In genomic region chr3:111621535-111621934, GRCh38 we compare ENCODE assay signal across 11 cellular contexts. TPM values are rescaled to one million over a fixed set of nuclear protein-coding genes. Genes with fewer than 3 reads are reported as not detected.
A peak's percentile ranks its signal among the peaks of the same experiment; 100 is the strongest.
DNase-seq lines count a peak whose midpoint lies in the region; ATAC-seq, FAIRE-seq and TF ChIP-seq lines count a peak whose summit lies in the region.
"Had no signal": no experiment of that assay in that cellular context is flagged by ENCODE, and none has a peak within 500 bp of the region (broad histone marks: within the 10 kb centered on the region; RNA-seq: fewer than 3 reads in every experiment).

No MANE protein-coding gene starts in this region.

- no peaks in the 10 kb centered on the region for H4K20me1 ChIP-seq in HepG2 (ENCODE audit: insufficient read depth, low read length)

- no peak for FAIRE-seq in HepG2 (lab: Jason Lieb, UNC)
- FAIRE-seq: pancreas had no signal

- no peak overlapping the region for H3K9ac ChIP-seq in HepG2 (ENCODE audit: insufficient read depth, low read depth, low read length)

- peak; percentile 76 for ATAC-seq in HepG2
- ATAC-seq in right lobe of liver = no peak
- ATAC-seq: pancreas had no signal

- H3K4me1 ChIP-seq in HepG2 (ENCODE audit: insufficient read depth, low read length) (no peaks in the 10 kb centered on the region), right lobe of liver (no peaks in the 10 kb centered on the region), testis (no peaks in the 10 kb centered on the region)
- H3K4me1 ChIP-seq: pancreas, suprapubic skin had no signal

- no peaks in the 10 kb centered on the region for H3K9me3 ChIP-seq in HepG2 (ENCODE audit: low read length)
- H3K9me3 ChIP-seq in right lobe of liver = no peaks in the 10 kb centered on the region
- no peaks in the 10 kb centered on the region for H3K9me3 ChIP-seq in testis
- H3K9me3 ChIP-seq: pancreas, suprapubic skin had no signal

- H3K27me3 ChIP-seq in HepG2 (ENCODE audit: control insufficient read depth in 1 of 2, insufficient read depth in 2 of 2, low read length in 2 of 2) (no peaks in the 10 kb centered on the region; a peak in 1 of 5 replicates), right lobe of liver (no peaks in the 10 kb centered on the region), testis (no peaks in the 10 kb centered on the region)
- H3K27me3 ChIP-seq: pancreas, suprapubic skin had no signal

- no peak overlapping the region for H2AFZ ChIP-seq in HepG2 (ENCODE audit: low read length)

- no peak overlapping the region for H3K27ac ChIP-seq in HepG2 (ENCODE audit: extremely low read length, insufficient read depth, low read length)
- H3K27ac ChIP-seq in right lobe of liver = no peak overlapping the region
- no peak overlapping the region for H3K27ac ChIP-seq in testis
- H3K27ac ChIP-seq: pancreas, suprapubic skin had no signal

- WGBS in HepG2 (ENCODE audit: low lambda C conversion rate) = 8% methylated on average over 5 of the region's 5 CpGs
- WGBS in right lobe of liver (ENCODE audit: insufficient coverage, low coverage, low lambda C conversion rate, missing lambda C conversion rate) = 43% methylated on average over 5 of the region's 5 CpGs
- 48% methylated on average over 5 of the region's 5 CpGs for WGBS in testis, 2 donors

- no peaks in the 10 kb centered on the region for H3K36me3 ChIP-seq in HepG2 (replicated peaks in 1 of 2; ENCODE audit: control insufficient read depth in 1 of 2, insufficient read depth in 2 of 2, low read length in 2 of 2)
- H3K36me3 ChIP-seq in right lobe of liver = no peaks in the 10 kb centered on the region
- H3K36me3 ChIP-seq in testis (ENCODE audit: low read depth, missing control alignments) = no peaks in the 10 kb centered on the region
- H3K36me3 ChIP-seq: pancreas, suprapubic skin had no signal

- POLR2A ChIA-PET in HepG2 (lab: Yijun Ruan, JAX) = no interaction called here

- H3K79me2 ChIP-seq in HepG2 (ENCODE audit: insufficient read depth, low read length) = no peaks in the 10 kb centered on the region

- TF ChIP-seq RAD21 in HepG2 (CRISPR knock-in tag; IDR thresholded peaks at IDR 0.05) = no peak

- no peak overlapping the region for H3K4me2 ChIP-seq in HepG2 (ENCODE audit: low read depth, low read length)

- no peak for TF ChIP-seq EP300 in HepG2 (IDR thresholded peaks at IDR 0.05; ENCODE audit: low read depth in 2 of 2, low read length in 2 of 2)
- no peak for TF ChIP-seq EP300 in HepG2 (CRISPR knock-in tag; IDR thresholded peaks at IDR 0.05; ENCODE audit: borderline replicate concordance)

- TF ChIP-seq CTCF in HepG2 (CRISPR knock-in tag; IDR thresholded peaks at IDR 0.05) (peak; percentile 51), right lobe of liver (IDR thresholded peaks at IDR 0.05) (peak in 1 of 4 donors; percentile 7), choroid plexus epithelial cell (conservative IDR thresholded peaks at IDR 0.05; ENCODE audit: low read depth, low read length) (peak; percentile 43), testis (IDR thresholded peaks at IDR 0.05) (no peak)

- no peak for TF ChIP-seq POLR2A in HepG2 (IDR thresholded peaks at IDR 0.05; ENCODE audit: insufficient read depth in 1 of 2, low read depth in 2 of 2, low read length in 2 of 2)
- TF ChIP-seq POLR2A in right lobe of liver (IDR thresholded peaks at IDR 0.05) = no peak
- no peak for TF ChIP-seq POLR2A in testis (IDR thresholded peaks at IDR 0.05)

- BruUV-seq in HepG2 (replicated peaks; lab: Mats Ljungman, UMichigan) = no TSS peak

- intact Hi-C loops in HepG2 (cut with micrococcal nuclease; ENCODE audit: unreplicated experiment) = no loop called here
- intact Hi-C loops in right lobe of liver (cut with DNase I) = no loop called here
- intact Hi-C loops in testis (cut with DNase I; ENCODE audit: low total_unique reads) = no loop called here

- in situ Hi-C loops in HepG2 (cut with HindIII; ENCODE audit: extremely low pct_ligation_motif_present, low pct_unique_long_range_greater_than_20kb) = no loop called here

- H3K4me3 ChIP-seq in HepG2 (replicated peaks in 1 of 3; ENCODE audit: insufficient read depth in 1 of 3, low read depth in 2 of 3, low read length in 3 of 3) = no peak overlapping the region
- no peak overlapping the region for H3K4me3 ChIP-seq in right lobe of liver
- H3K4me3 ChIP-seq in choroid plexus epithelial cell (ENCODE audit: low read depth, low read length) = no peak overlapping the region
- H3K4me3 ChIP-seq in testis = no peak overlapping the region
- H3K4me3 ChIP-seq: pancreas, suprapubic skin had no signal

- DNase-seq in HepG2 (ENCODE audit: low spot score) (peak; percentile 31), right lobe of liver (no peak), NCI-H82 (lab: John Stamatoyannopoulos, UW) (peak; percentile 85), choroid plexus epithelial cell (ENCODE audit: low read depth) (no peak), testis (peak; percentile 61), Kasumi-1 (lab: John Stamatoyannopoulos, UW) (no peak), hepatic stellate cell (ENCODE audit: low spot score) (no peak), NCI-H1092 treated with DMSO at 0.1 percent for 48 hours (lab: John Stamatoyannopoulos, UW) (no peak)
- DNase-seq: pancreas, T1000 had no signal

- CTCF ChIA-PET in HepG2 (lab: Yijun Ruan, JAX; ENCODE audit: low intra/inter-chr PET ratio, low total read pairs) = no interaction called here

TF ChIP-seq in HepG2, 621 proteins besides CTCF, POLR2A, EP300 and RAD21 (continues in another document):
- TF ChIP-seq STAG1 (CRISPR knock-in tag; IDR thresholded peaks at IDR 0.05) (peak; percentile 30), ZNF230 (CRISPR knock-in tag; IDR thresholded peaks at IDR 0.05) (no peak), KLF15 (CRISPR knock-in tag; IDR thresholded peaks at IDR 0.05; ENCODE audit: borderline replicate concordance) (no peak)

RNA-seq across cellular contexts. Expression of gene ZBED2, which starts 26.4 kb away (rescaled TPM):
- total RNA-seq in HepG2 (2016; rRNA removed; fragmentation: Illumina TruSeq; extraction: Trizol) (0.04 TPM in 1 of 2 replicates, not detected in the other), right lobe of liver (not detected), testis (not detected)
- not detected in 2 replicates for total RNA-seq in HepG2 (2016; cell fraction: cytosol; rRNA removed; fragmentation: Illumina TruSeq; extraction: Trizol; ENCODE audit: low read depth)
- not detected in 2 replicates for total RNA-seq in HepG2 (2016; cell fraction: insoluble cytoplasmic fraction; rRNA removed; fragmentation: Illumina TruSeq; extraction: Trizol)
- total RNA-seq in HepG2 (2016; cell fraction: membrane; rRNA removed; fragmentation: Illumina TruSeq; extraction: Trizol) = not detected in 2 replicates
- not detected in 2 replicates for total RNA-seq in HepG2 (2016; cell fraction: nucleus; rRNA removed; fragmentation: Illumina TruSeq; extraction: Trizol)
- polyA plus RNA-seq in HepG2 (2011; rRNA removed) (not detected in 2 replicates), testis (ENCODE audit: insufficient read depth, low read depth, low replicate concordance) (2.0 TPM)
- not detected in 2 replicates for polyA plus RNA-seq in HepG2 (2011; cell fraction: cytosol; rRNA removed)
- polyA plus RNA-seq in HepG2 (2011; cell fraction: nucleus; rRNA removed) = 0.05 TPM in 1 of 2 replicates, not detected in the other
- not detected in 2 replicates for polyA plus RNA-seq in HepG2 (2012)
- not detected in 2 replicates for polyA plus RNA-seq in HepG2 (2016; cell fraction: cytosol; fragmentation: Illumina TruSeq; extraction: Trizol; ENCODE audit: low read depth)
- not detected in 2 replicates for polyA plus RNA-seq in HepG2 (2016; cell fraction: insoluble cytoplasmic fraction; fragmentation: Illumina TruSeq; extraction: Trizol; ENCODE audit: low read depth)
- polyA plus RNA-seq in HepG2 (2016; cell fraction: membrane; fragmentation: Illumina TruSeq; extraction: Trizol; ENCODE audit: low read depth) = not detected in 2 replicates
- polyA plus RNA-seq in HepG2 (2016; cell fraction: nucleus; fragmentation: Illumina TruSeq; extraction: Trizol; ENCODE audit: insufficient read depth, low read depth) = not detected in 2 replicates
- not detected in 2 replicates for polyA minus RNA-seq in HepG2 (2011; rRNA and poly(A)+ RNA removed; ENCODE audit: low replicate concordance)
- polyA minus RNA-seq in HepG2 (2011; cell fraction: cytosol; rRNA and poly(A)+ RNA removed) = not detected in 2 replicates
- not detected in 2 replicates for polyA minus RNA-seq in HepG2 (2011; cell fraction: nucleus; rRNA and poly(A)+ RNA removed)

RNA-seq across cellular contexts. Expression of gene PLCXD2, which starts 52.9 kb away (rescaled TPM):
- total RNA-seq in HepG2 (2016; rRNA removed; fragmentation: Illumina TruSeq; extraction: Trizol) (23.5 and 29.1 TPM in 2 replicates), right lobe of liver (10 to 100 TPM in 4 of 6 experiments, 1 to 10 TPM in 2; 7.1 to 27.3 (median 17.2) TPM), testis (1 to 10 TPM; 2.7 to 2.9 TPM)
- 9.1 and 11.9 TPM in 2 replicates for total RNA-seq in HepG2 (2016; cell fraction: cytosol; rRNA removed; fragmentation: Illumina TruSeq; extraction: Trizol; ENCODE audit: low read depth)
- total RNA-seq in HepG2 (2016; cell fraction: insoluble cytoplasmic fraction; rRNA removed; fragmentation: Illumina TruSeq; extraction: Trizol) = 21.6 and 24.6 TPM in 2 replicates
- total RNA-seq in HepG2 (2016; cell fraction: membrane; rRNA removed; fragmentation: Illumina TruSeq; extraction: Trizol) = 18.7 and 18.8 TPM in 2 replicates
- total RNA-seq in HepG2 (2016; cell fraction: nucleus; rRNA removed; fragmentation: Illumina TruSeq; extraction: Trizol) = 27.0 and 27.2 TPM in 2 replicates
- polyA plus RNA-seq in HepG2 (2011; rRNA removed) (4.7 and 4.8 TPM in 2 replicates), testis (ENCODE audit: insufficient read depth, low read depth, low replicate concordance) (5.2 TPM)
- polyA plus RNA-seq in HepG2 (2011; cell fraction: cytosol; rRNA removed) = 4.7 and 6.8 TPM in 2 replicates
- polyA plus RNA-seq in HepG2 (2011; cell fraction: nucleus; rRNA removed) = 2.9 and 3.5 TPM in 2 replicates
- polyA plus RNA-seq in HepG2 (2012) = 7.1 and 11.5 TPM in 2 replicates
- 9.5 and 11.8 TPM in 2 replicates for polyA plus RNA-seq in HepG2 (2016; cell fraction: cytosol; fragmentation: Illumina TruSeq; extraction: Trizol; ENCODE audit: low read depth)
- polyA plus RNA-seq in HepG2 (2016; cell fraction: insoluble cytoplasmic fraction; fragmentation: Illumina TruSeq; extraction: Trizol; ENCODE audit: low read depth) = 17.7 and 19.9 TPM in 2 replicates
- 14.0 and 14.3 TPM in 2 replicates for polyA plus RNA-seq in HepG2 (2016; cell fraction: membrane; fragmentation: Illumina TruSeq; extraction: Trizol; ENCODE audit: low read depth)
- 8.6 and 9.9 TPM in 2 replicates for polyA plus RNA-seq in HepG2 (2016; cell fraction: nucleus; fragmentation: Illumina TruSeq; extraction: Trizol; ENCODE audit: insufficient read depth, low read depth)
- polyA minus RNA-seq in HepG2 (2011; rRNA and poly(A)+ RNA removed; ENCODE audit: low replicate concordance) = 3.4 and 6.0 TPM in 2 replicates
- 0.49 and 2.7 TPM in 2 replicates for polyA minus RNA-seq in HepG2 (2011; cell fraction: cytosol; rRNA and poly(A)+ RNA removed)
- polyA minus RNA-seq in HepG2 (2011; cell fraction: nucleus; rRNA and poly(A)+ RNA removed) = 62.8 and 86.4 TPM in 2 replicates

Comparison
In these comparisons a context has a peak if more than half of its experiments do, and no peak if none do; other contexts are left out.
1. DNase-seq: peak in HepG2 (single experiment), NCI-H82 (single experiment) and testis (single experiment); none in right lobe of liver (0 of 3), choroid plexus epithelial cell (single experiment), Kasumi-1 (0 of 2), hepatic stellate cell (single experiment) and NCI-H1092 treated with DMSO at 0.1 percent for 48 hours (single experiment).
2. CTCF ChIP-seq: peak in HepG2 (single experiment) and choroid plexus epithelial cell (single experiment); none in testis (0 of 3).